ENCODE assay signal across 16 cellular contexts in the genomic region with DNA sequence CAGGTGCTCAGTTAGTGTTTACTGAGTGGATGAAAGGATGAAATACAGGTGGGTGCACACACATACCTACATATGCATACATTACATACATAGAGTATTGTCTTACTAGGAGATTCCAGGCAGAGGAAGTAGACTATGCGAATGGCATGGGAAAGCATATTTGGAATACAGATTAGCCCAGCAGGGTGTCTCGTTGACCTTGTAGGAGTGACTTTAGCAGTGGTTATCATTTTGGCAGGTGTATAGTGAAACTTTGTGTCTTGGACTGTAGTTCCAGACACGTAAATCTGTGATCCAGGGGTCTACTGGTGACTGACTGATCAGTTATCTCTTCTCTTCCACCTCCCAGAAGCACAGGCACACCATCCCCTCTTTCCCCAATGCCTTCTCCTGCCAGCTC.
DNase-seq lines count a peak whose midpoint lies in the region; ATAC-seq and TF ChIP-seq lines count a peak whose summit lies in the region.
"Had no signal": no experiment of that assay in that cellular context is flagged by ENCODE, and none has a peak within 500 bp of the region (broad histone marks: within the 10 kb centered on the region; RNA-seq: fewer than 3 reads in every experiment).

No MANE protein-coding gene starts in this region.

- no peaks in the 10 kb centered on the region for H3K4me1 Mint-ChIP-seq in activated T-cell treated with anti-CD3 and anti-CD28 coated beads, Interleukin-2, amount 50 U/mL, for 24 hours (ENCODE audit: low read depth)
- no peaks in the 10 kb centered on the region for H3K4me1 Mint-ChIP-seq in activated T-cell treated with anti-CD3 and anti-CD28 coated beads, Interleukin-2, amount 50 U/mL, for 4 hours (ENCODE audit: low read depth)
- H3K4me1 Mint-ChIP-seq: CD14-positive monocyte; CD8-positive, alpha-beta memory T cell had no signal

- no peak for TF ChIP-seq CTCF in thyroid gland (IDR thresholded peaks at IDR 0.05)

- no peaks in the 10 kb centered on the region for H3K9me3 ChIP-seq in thyroid gland
- H3K9me3 ChIP-seq: Caco-2, HAP-1 had no signal

- no peaks in the 10 kb centered on the region for H3K27me3 ChIP-seq in thyroid gland

- 64 to 96% methylated on average over 3 of the region's 3 CpGs for WGBS in thyroid gland, 2 donors

- H3K4me1 ChIP-seq in thyroid gland = peaks cover 29 to 43% of the 10 kb centered on the region in 2 donors
- H3K4me1 ChIP-seq: Caco-2 had no signal

- H3K36me3 Mint-ChIP-seq in activated T-cell treated with anti-CD3 and anti-CD28 coated beads, Interleukin-2, amount 50 U/mL, for 24 hours (ENCODE audit: low read depth) = peaks cover 95% of the 10 kb centered on the region
- peaks cover 49% of the 10 kb centered on the region for H3K36me3 Mint-ChIP-seq in activated T-cell treated with anti-CD3 and anti-CD28 coated beads, Interleukin-2, amount 50 U/mL, for 4 hours (ENCODE audit: insufficient read depth)

- no peaks in the 10 kb centered on the region for H3K27me3 Mint-ChIP-seq in activated T-cell treated with anti-CD3 and anti-CD28 coated beads, Interleukin-2, amount 50 U/mL, for 24 hours
- H3K27me3 Mint-ChIP-seq in activated T-cell treated with anti-CD3 and anti-CD28 coated beads, Interleukin-2, amount 50 U/mL, for 4 hours (ENCODE audit: low read depth) = no peaks in the 10 kb centered on the region
- H3K27me3 Mint-ChIP-seq: CD8-positive, alpha-beta memory T cell had no signal

- peak overlapping the region in 2 of 3 donors; percentile 38 to 69 for H3K27ac ChIP-seq in thyroid gland
- H3K27ac ChIP-seq: 22Rv1 had no signal

- intact Hi-C loops in Right ventricle myocardium superior (cut with DNase I) = no loop called here
- intact Hi-C loops in left ventricle myocardium superior (cut with micrococcal nuclease) = no loop called here
- intact Hi-C loops in thyroid gland (cut with DNase I) = no loop called here

- H3K4me3 Mint-ChIP-seq in activated T-cell treated with anti-CD3 and anti-CD28 coated beads, Interleukin-2, amount 50 U/mL, for 24 hours = no peak overlapping the region
- H3K4me3 Mint-ChIP-seq in activated T-cell treated with anti-CD3 and anti-CD28 coated beads, Interleukin-2, amount 50 U/mL, for 4 hours = no peak overlapping the region
- H3K4me3 Mint-ChIP-seq: CD14-positive monocyte; CD8-positive, alpha-beta memory T cell had no signal

- H3K9me3 Mint-ChIP-seq in activated T-cell treated with anti-CD3 and anti-CD28 coated beads, Interleukin-2, amount 50 U/mL, for 24 hours = no peaks in the 10 kb centered on the region
- H3K9me3 Mint-ChIP-seq in activated T-cell treated with anti-CD3 and anti-CD28 coated beads, Interleukin-2, amount 50 U/mL, for 4 hours = no peaks in the 10 kb centered on the region
- H3K9me3 Mint-ChIP-seq: CD8-positive, alpha-beta memory T cell had no signal

- no peak for DNase-seq in activated T-cell treated with anti-CD3 and anti-CD28 coated beads, Interleukin-2, amount 50 U/mL, for 24 hours
- no peak for DNase-seq in activated T-cell treated with anti-CD3 and anti-CD28 coated beads, Interleukin-2, amount 50 U/mL, for 4 hours
- DNase-seq in Right ventricle myocardium superior (no peak), left ventricle myocardium superior (no peak), thyroid gland (no peak), RKO (ENCODE audit: low spot score) (no peak)
- DNase-seq: Caco-2; CD8-positive, alpha-beta memory T cell; DND-41; GDM1; GOT3 had no signal

- H3K4me3 ChIP-seq in thyroid gland (replicated peaks in 1 of 3) = no peak overlapping the region
- H3K4me3 ChIP-seq: HAP-1 had no signal

- ATAC-seq in activated T-cell treated with anti-CD3 and anti-CD28 coated beads, Interleukin-2, amount 50 U/mL, for 4 hours = no peak
- ATAC-seq in Right ventricle myocardium superior (ENCODE audit: poor library complexity) = peak; percentile 33
- ATAC-seq in left ventricle myocardium superior = peak; percentile 60
- no peak for ATAC-seq in HG03442 (IDR thresholded peaks at IDR 0.05; ENCODE audit: unreplicated experiment)
- ATAC-seq in GM21717 (IDR thresholded peaks at IDR 0.05; ENCODE audit: unreplicated experiment) = no peak

- H3K36me3 ChIP-seq in thyroid gland = peaks cover 33 to 47% of the 10 kb centered on the region in 2 donors

- H3K27ac Mint-ChIP-seq in activated T-cell treated with anti-CD3 and anti-CD28 coated beads, Interleukin-2, amount 50 U/mL, for 24 hours = peak overlapping the region; percentile 30

- no peak for TF ChIP-seq POLR2A in thyroid gland (IDR thresholded peaks at IDR 0.05)

Comparison
In these comparisons a context has a peak if more than half of its experiments do, and no peak if none do; other contexts are left out.
1. ATAC-seq: peak in Right ventricle myocardium superior (single experiment) and left ventricle myocardium superior (single experiment); none in activated T-cell treated with anti-CD3 and anti-CD28 coated beads, Interleukin-2, amount 50 U/mL, for 4 hours (0 of 2), HG03442 (single experiment) and GM21717 (single experiment).